ENCODE assay signal across 11 cellular contexts in the genomic region with DNA sequence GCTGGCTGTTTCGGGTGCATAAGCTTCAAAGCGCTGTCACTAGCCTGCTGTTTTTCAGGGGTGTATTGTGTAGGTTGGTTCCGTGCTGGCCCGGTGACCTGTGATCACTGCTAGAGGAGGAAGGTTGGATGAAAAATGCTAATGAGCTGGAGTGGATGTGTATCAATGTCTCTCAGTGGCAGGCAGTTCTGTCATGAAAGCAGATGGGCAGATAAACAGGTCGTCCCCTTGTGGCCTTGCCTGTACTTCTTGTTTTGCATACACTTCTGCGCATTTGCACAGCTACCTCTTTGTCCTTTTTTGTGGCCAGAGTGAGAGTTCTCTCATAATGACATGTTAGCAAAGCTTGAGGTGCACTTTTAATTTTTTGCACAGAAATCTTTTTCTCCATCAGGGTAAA. TPM values are rescaled to one million over a fixed set of nuclear protein-coding genes. Genes with fewer than 3 reads are reported as not detected.
DNase-seq lines count a peak whose midpoint lies in the region; FAIRE-seq and TF ChIP-seq lines count a peak whose summit lies in the region.
"Had no signal": no experiment of that assay in that cellular context is flagged by ENCODE, and none has a peak within 500 bp of the region (broad histone marks: within the 10 kb centered on the region; RNA-seq: fewer than 3 reads in every experiment).

No MANE protein-coding gene starts in this region.

- BruUV-seq in PC-9 (replicated peaks; lab: Mats Ljungman, UMichigan), result no TSS peak

- peaks cover 0 to 21% (median 5%) of the 10 kb centered on the region in 3 donors for H3K36me3 Mint-ChIP-seq in CD8-positive, alpha-beta memory T cell

- H3K9me2 ChIP-seq in Karpas-422 (replicated peaks; ENCODE audit: insufficient read depth, low read length), result no peaks in the 10 kb centered on the region
- H3K9me2 ChIP-seq in PC-9 (ENCODE audit: insufficient read depth), result no peaks in the 10 kb centered on the region

- TF ChIP-seq CTCF in GM12875 (IDR thresholded peaks at IDR 0.05; ENCODE audit: borderline replicate concordance, insufficient read depth, low read depth, low read length), result 0 out of 2 replicates have a peak, but pooled peaks have one; percentile 17
- TF ChIP-seq CTCF in coronary artery (IDR thresholded peaks at IDR 0.05), result no peak
- no peak for TF ChIP-seq CTCF in RWPE1 (conservative IDR thresholded peaks at IDR 0.05; ENCODE audit: low read depth)
- no peak for TF ChIP-seq CTCF in PC-9 (conservative IDR thresholded peaks at IDR 0.05)

- H3K9ac ChIP-seq in Karpas-422 (ENCODE audit: low read length), result no peak overlapping the region

- no peaks in the 10 kb centered on the region for H3K27me3 ChIP-seq in CD8-positive, alpha-beta memory T cell (ENCODE audit: insufficient read depth, low read length, poor library complexity, severe bottlenecking)
- no peaks in the 10 kb centered on the region for H3K27me3 ChIP-seq in Karpas-422 (ENCODE audit: low read length)
- no peaks in the 10 kb centered on the region for H3K27me3 ChIP-seq in PC-9 (ENCODE audit: insufficient read depth, low read depth)

- H3K27ac Mint-ChIP-seq in CD8-positive, alpha-beta memory T cell, result peak overlapping the region in 3 of 8 donors; percentile 43 to 75 (median 67)

- H3K4me3 Mint-ChIP-seq in CD8-positive, alpha-beta memory T cell, result peak overlapping the region in 6 of 7 donors; percentile 6 to 75 (median 54)

- no peaks in the 10 kb centered on the region for H3K9me3 ChIP-seq in CD8-positive, alpha-beta memory T cell (ENCODE audit: low read length)
- H3K9me3 ChIP-seq in Karpas-422 (ENCODE audit: low read length), result no peaks in the 10 kb centered on the region
- no peaks in the 10 kb centered on the region for H3K9me3 ChIP-seq in PC-9 (ENCODE audit: insufficient read depth, low read depth)
- H3K9me3 ChIP-seq: psoas muscle had no signal

- H3K4me2 ChIP-seq in Karpas-422 (ENCODE audit: low read depth, low read length, poor library complexity, severe bottlenecking) (peak overlapping the region; percentile 60), PC-9 (no peak overlapping the region)

- H3K27me3 Mint-ChIP-seq in CD8-positive, alpha-beta memory T cell, result no peaks in the 10 kb centered on the region

- intact Hi-C loops in PC-9 (cut with micrococcal nuclease; ENCODE audit: unreplicated experiment), result no loop called here

- POLR2A ChIA-PET in CD8-positive, alpha-beta memory T cell (lab: Charles Lee), result no interaction called here
- POLR2A ChIA-PET in RWPE1 (lab: Yijun Ruan, JAX; ENCODE audit: low non-redundant PET), result no interaction called here
- POLR2A ChIA-PET in PC-9 (lab: Charles Lee; ENCODE audit: unreplicated experiment), result no interaction called here

- peaks cover 45% of the 10 kb centered on the region for H3K4me1 ChIP-seq in CD8-positive, alpha-beta memory T cell (ENCODE audit: insufficient read depth, low read length)
- H3K4me1 ChIP-seq in Karpas-422 (ENCODE audit: low read length) (peaks cover 20% of the 10 kb centered on the region), PC-9 (replicated peaks; ENCODE audit: insufficient read depth) (no peaks in the 10 kb centered on the region)

- no peak overlapping the region for H3K27ac ChIP-seq in CD8-positive, alpha-beta memory T cell (ENCODE audit: low read depth, low read length)
- H3K27ac ChIP-seq in Karpas-422 (ENCODE audit: low read length), result no peak overlapping the region
- H3K27ac ChIP-seq in coronary artery, result no peak overlapping the region
- no peak overlapping the region for H3K27ac ChIP-seq in RWPE1
- no peak overlapping the region for H3K27ac ChIP-seq in PC-9
- H3K27ac ChIP-seq: WERI-Rb-1 had no signal

- no peak overlapping the region for H3K4me3 ChIP-seq in CD8-positive, alpha-beta memory T cell (ENCODE audit: low read length)
- H3K4me3 ChIP-seq in GM12875 (ENCODE audit: low read depth, low read length) (no peak overlapping the region), Karpas-422 (ENCODE audit: low read length) (no peak overlapping the region), coronary artery (no peak overlapping the region), PC-9 (no peak overlapping the region)
- H3K4me3 ChIP-seq: psoas muscle had no signal

- peaks cover 21 to 38% (median 34%) of the 10 kb centered on the region in 3 donors for H3K4me1 Mint-ChIP-seq in CD8-positive, alpha-beta memory T cell

- DNase-seq in CD8-positive, alpha-beta memory T cell, result no peak
- peak; percentile 65 for DNase-seq in Karpas-422
- DNase-seq in coronary artery (ENCODE audit: low spot score), result peak; percentile 70
- DNase-seq in urothelium cell line (ENCODE audit: low spot score), result no peak
- no peak for DNase-seq in RWPE1 (ENCODE audit: low spot score)
- no peak for DNase-seq in NCI-H128 (lab: John Stamatoyannopoulos, UW; ENCODE audit: unreplicated experiment)
- no peak for DNase-seq in PC-9
- DNase-seq: kidney glomerular epithelial cell, WERI-Rb-1 had no signal

- CTCF ChIA-PET in CD8-positive, alpha-beta memory T cell (lab: Charles Lee), result interaction anchor here (0.8 to 3.5 kb wide), 4 partner anchors 7 to 194 kb away, joined by 3 to 14 read pairs (median 12); no protein-coding TSS in a partner anchor
- CTCF ChIA-PET in RWPE1 (lab: Yijun Ruan, JAX) (no interaction called here), PC-9 (lab: Charles Lee) (no interaction called here)

- no peak for FAIRE-seq in urothelium cell line (lab: Jason Lieb, UNC)

- H2AFZ ChIP-seq in Karpas-422 (ENCODE audit: low read length) (no peak overlapping the region), PC-9 (no peak overlapping the region)

- no peaks in the 10 kb centered on the region for H3K9me3 Mint-ChIP-seq in CD8-positive, alpha-beta memory T cell

- H3K36me3 ChIP-seq in CD8-positive, alpha-beta memory T cell (ENCODE audit: insufficient read depth, low read length), result no peaks in the 10 kb centered on the region
- H3K36me3 ChIP-seq in Karpas-422 (ENCODE audit: insufficient read depth, low read length) (no peaks in the 10 kb centered on the region), PC-9 (ENCODE audit: low read depth) (no peaks in the 10 kb centered on the region)

- H3K79me2 ChIP-seq in Karpas-422 (ENCODE audit: low read length) (no peaks in the 10 kb centered on the region), PC-9 (ENCODE audit: low read depth) (no peaks in the 10 kb centered on the region)

- H4K20me1 ChIP-seq in Karpas-422 (ENCODE audit: insufficient read depth, low read depth, low read length) (peaks cover 3% of the 10 kb centered on the region; the same call in 1 of the 2 replicates), PC-9 (ENCODE audit: insufficient read depth) (no peaks in the 10 kb centered on the region)

- H3F3A ChIP-seq in PC-9 (ENCODE audit: insufficient read depth, low read depth), result no peaks in the 10 kb centered on the region

RNA-seq across cellular contexts. Expression of gene SELENON, which starts 2.9 kb away (rescaled TPM):
- total RNA-seq in CD8-positive, alpha-beta memory T cell, result 10 to 100 TPM; 10.6 to 11.7 TPM
- polyA plus RNA-seq in CD8-positive, alpha-beta memory T cell, result 4.6 TPM
- 2.7 and 5.1 TPM in 2 replicates for total RNA-seq in Karpas-422 (2014; rRNA removed; shearing (Covaris generic); ENCODE audit: low replicate concordance)
- total RNA-seq in PC-9 (2021), result 39.0 and 44.3 TPM in 2 replicates

RNA-seq across cellular contexts. Expression of gene MTFR1L, which starts 16.8 kb away (rescaled TPM):
- total RNA-seq in CD8-positive, alpha-beta memory T cell, result 10 to 100 TPM; 30.2 to 33.5 TPM
- 29.7 TPM for polyA plus RNA-seq in CD8-positive, alpha-beta memory T cell
- 24.3 and 39.6 TPM in 2 replicates for total RNA-seq in Karpas-422 (2014; rRNA removed; shearing (Covaris generic); ENCODE audit: low replicate concordance)
- 40.9 and 41.7 TPM in 2 replicates for total RNA-seq in PC-9 (2021)

RNA-seq across cellular contexts. Expression of gene AUNIP, which starts 56.3 kb away (rescaled TPM):
- 1 to 10 TPM; 7.3 to 7.4 TPM for total RNA-seq in CD8-positive, alpha-beta memory T cell
- polyA plus RNA-seq in CD8-positive, alpha-beta memory T cell, result not detected
- total RNA-seq in Karpas-422 (2014; rRNA removed; shearing (Covaris generic); ENCODE audit: low replicate concordance), result 7.2 and 11.6 TPM in 2 replicates
- total RNA-seq in PC-9 (2021), result 11.0 and 11.3 TPM in 2 replicates

Comparison
In these comparisons a context has a peak if more than half of its experiments do, and no peak if none do; other contexts are left out.
1. DNase-seq: peak in Karpas-422 (single experiment) and coronary artery (single experiment); none in CD8-positive, alpha-beta memory T cell (0 of 5), urothelium cell line (single experiment), RWPE1 (single experiment), NCI-H128 (single experiment) and PC-9 (0 of 2).